In genomic region chr1:230917284-230918135, GRCh38 we compare ENCODE assay signal across 1 cellular context.
TF ChIP-seq lines count a peak whose summit lies in the region.

No MANE protein-coding gene starts in this region.

TF ChIP-seq in K562, 482 proteins besides CTCF, POLR2A, EP300 and RAD21 (continued from another document and continues in another):
- TF ChIP-seq, protein P1, sequence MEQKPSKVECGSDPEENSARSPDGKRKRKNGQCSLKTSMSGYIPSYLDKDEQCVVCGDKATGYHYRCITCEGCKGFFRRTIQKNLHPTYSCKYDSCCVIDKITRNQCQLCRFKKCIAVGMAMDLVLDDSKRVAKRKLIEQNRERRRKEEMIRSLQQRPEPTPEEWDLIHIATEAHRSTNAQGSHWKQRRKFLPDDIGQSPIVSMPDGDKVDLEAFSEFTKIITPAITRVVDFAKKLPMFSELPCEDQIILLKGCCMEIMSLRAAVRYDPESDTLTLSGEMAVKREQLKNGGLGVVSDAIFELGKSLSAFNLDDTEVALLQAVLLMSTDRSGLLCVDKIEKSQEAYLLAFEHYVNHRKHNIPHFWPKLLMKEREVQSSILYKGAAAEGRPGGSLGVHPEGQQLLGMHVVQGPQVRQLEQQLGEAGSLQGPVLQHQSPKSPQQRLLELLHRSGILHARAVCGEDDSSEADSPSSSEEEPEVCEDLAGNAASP (IDR thresholded peaks at IDR 0.05), result no peak
- TF ChIP-seq HNRNPUL1 (IDR thresholded peaks at IDR 0.05; ENCODE audit: low read length) (no peak), ELF1 (tag; IDR thresholded peaks at IDR 0.05) (no peak), DEAF1 (CRISPR knock-in tag; IDR thresholded peaks at IDR 0.05) (peak; percentile 68), FOXJ2 (tag; IDR thresholded peaks at IDR 0.05) (no peak), ZNF561 (CRISPR knock-in tag; conservative IDR thresholded peaks at IDR 0.05) (no peak), MEF2D (tag; conservative IDR thresholded peaks at IDR 0.05; ENCODE audit: low read depth) (no peak), SMAD4 (CRISPR knock-in tag; conservative IDR thresholded peaks at IDR 0.05) (0 out of 2 replicates have a peak, but pooled peaks have one; percentile 28), TCF3 (CRISPR knock-in tag; IDR thresholded peaks at IDR 0.05) (peak; percentile 40; the same call in 1 of the 2 replicates), CXXC5 (CRISPR knock-in tag; IDR thresholded peaks at IDR 0.05) (0 out of 2 replicates have a peak, but pooled peaks have one; percentile 25), MIER1 (IDR thresholded peaks at IDR 0.05; ENCODE audit: low read depth) (no peak), CEBPB (tag; IDR thresholded peaks at IDR 0.05) (no peak), NR2C1 (IDR thresholded peaks at IDR 0.05) (no peak), NR2C1 (tag; IDR thresholded peaks at IDR 0.05) (no peak), LEF1 (IDR thresholded peaks at IDR 0.05) (no peak), DIDO1 (tag; IDR thresholded peaks at IDR 0.05; ENCODE audit: low read depth) (no peak), LCOR (CRISPR knock-in tag; IDR thresholded peaks at IDR 0.05) (no peak), ELK3 (CRISPR knock-in tag; IDR thresholded peaks at IDR 0.05) (no peak), STAT6 (CRISPR knock-in tag; IDR thresholded peaks at IDR 0.05) (0 out of 2 replicates have a peak, but pooled peaks have one; percentile 77), NFIC (IDR thresholded peaks at IDR 0.05) (no peak), STAT5B (CRISPR knock-in tag; IDR thresholded peaks at IDR 0.05) (no peak), RCOR1 (IDR thresholded peaks at IDR 0.05; ENCODE audit: borderline replicate concordance in 1 of 2, low read depth in 2 of 2, low read length in 2 of 2) (0 out of 4 replicates have a peak, but pooled peaks of 1 of the 2 experiments have one; percentile 48), MAX (CRISPR knock-in tag; IDR thresholded peaks at IDR 0.05) (no peak), SP1 (CRISPR knock-in tag; IDR thresholded peaks at IDR 0.05) (0 out of 2 replicates have a peak, but pooled peaks have one; percentile 37), ID3 (CRISPR knock-in tag; IDR thresholded peaks at IDR 0.05) (no peak), ID3 (tag; IDR thresholded peaks at IDR 0.05) (no peak), CBX2 (IDR thresholded peaks at IDR 0.05; ENCODE audit: insufficient read depth, low read length, poor library complexity, severe bottlenecking) (no peak), SMARCC2 (IDR thresholded peaks at IDR 0.05; ENCODE audit: low read depth) (no peak), NFYB (IDR thresholded peaks at IDR 0.05; ENCODE audit: extremely low read depth, insufficient read length) (no peak), JUND (IDR thresholded peaks at IDR 0.05; ENCODE audit: borderline replicate concordance, low read depth, low read length) (0 out of 2 replicates have a peak, but pooled peaks have one; percentile 30), JUND (tag; IDR thresholded peaks at IDR 0.05; ENCODE audit: borderline replicate concordance, low read depth, low read length) (no peak), ETV5 (CRISPR knock-in tag; IDR thresholded peaks at IDR 0.05; ENCODE audit: low read depth) (0 out of 2 replicates have a peak, but pooled peaks have one; percentile 37), ATF6 (CRISPR knock-in tag; IDR thresholded peaks at IDR 0.05) (no peak), SMC3 (conservative IDR thresholded peaks at IDR 0.05; ENCODE audit: insufficient read depth, low read depth, low read length) (peak; percentile 68), ZNF232 (CRISPR knock-in tag; IDR thresholded peaks at IDR 0.05) (no peak), ZSCAN32 (CRISPR knock-in tag; IDR thresholded peaks at IDR 0.05) (no peak), TEAD1 (CRISPR knock-in tag; IDR thresholded peaks at IDR 0.05) (peak; percentile 44 to 49; a peak in 2 of 4 replicates), ESRRB (CRISPR knock-in tag; IDR thresholded peaks at IDR 0.05; ENCODE audit: borderline replicate concordance) (no peak), HMGN3 (IDR thresholded peaks at IDR 0.05; ENCODE audit: borderline replicate concordance, extremely low read depth, insufficient read length, low read depth, low read length) (no peak), FOXK2 (conservative IDR thresholded peaks at IDR 0.05 in 1 of 2, IDR thresholded peaks at IDR 0.05 in 1 of 2; ENCODE audit: low read depth in 2 of 2) (0 out of 4 replicates have a peak, but pooled peaks of 1 of the 2 experiments have one; percentile 28), ZNF431 (CRISPR knock-in tag; IDR thresholded peaks at IDR 0.05) (no peak), GATAD2B (IDR thresholded peaks at IDR 0.05; ENCODE audit: borderline replicate concordance) (no peak; the same call in 1 of the 2 replicates), BHLHE40 (IDR thresholded peaks at IDR 0.05; ENCODE audit: low read length) (no peak), TFAM (CRISPR knock-in tag; conservative IDR thresholded peaks at IDR 0.05) (no peak), ILF3 (IDR thresholded peaks at IDR 0.05; ENCODE audit: borderline replicate concordance) (no peak), ATF2 (CRISPR knock-in tag; IDR thresholded peaks at IDR 0.05) (no peak), ZNF830 (CRISPR knock-in tag; IDR thresholded peaks at IDR 0.05) (no peak), CREB1 (IDR thresholded peaks at IDR 0.05) (no peak), CREB1 (CRISPR knock-in tag; IDR thresholded peaks at IDR 0.05) (no peak)
- TF ChIP-seq, protein P2, sequence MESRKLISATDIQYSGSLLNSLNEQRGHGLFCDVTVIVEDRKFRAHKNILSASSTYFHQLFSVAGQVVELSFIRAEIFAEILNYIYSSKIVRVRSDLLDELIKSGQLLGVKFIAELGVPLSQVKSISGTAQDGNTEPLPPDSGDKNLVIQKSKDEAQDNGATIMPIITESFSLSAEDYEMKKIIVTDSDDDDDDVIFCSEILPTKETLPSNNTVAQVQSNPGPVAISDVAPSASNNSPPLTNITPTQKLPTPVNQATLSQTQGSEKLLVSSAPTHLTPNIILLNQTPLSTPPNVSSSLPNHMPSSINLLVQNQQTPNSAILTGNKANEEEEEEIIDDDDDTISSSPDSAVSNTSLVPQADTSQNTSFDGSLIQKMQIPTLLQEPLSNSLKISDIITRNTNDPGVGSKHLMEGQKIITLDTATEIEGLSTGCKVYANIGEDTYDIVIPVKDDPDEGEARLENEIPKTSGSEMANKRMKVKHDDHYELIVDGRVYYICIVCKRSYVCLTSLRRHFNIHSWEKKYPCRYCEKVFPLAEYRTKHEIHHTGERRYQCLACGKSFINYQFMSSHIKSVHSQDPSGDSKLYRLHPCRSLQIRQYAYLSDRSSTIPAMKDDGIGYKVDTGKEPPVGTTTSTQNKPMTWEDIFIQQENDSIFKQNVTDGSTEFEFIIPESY (CRISPR knock-in tag; IDR thresholded peaks at IDR 0.05), result 0 out of 2 replicates have a peak, but pooled peaks have one; percentile 21
- TF ChIP-seq, protein P3, sequence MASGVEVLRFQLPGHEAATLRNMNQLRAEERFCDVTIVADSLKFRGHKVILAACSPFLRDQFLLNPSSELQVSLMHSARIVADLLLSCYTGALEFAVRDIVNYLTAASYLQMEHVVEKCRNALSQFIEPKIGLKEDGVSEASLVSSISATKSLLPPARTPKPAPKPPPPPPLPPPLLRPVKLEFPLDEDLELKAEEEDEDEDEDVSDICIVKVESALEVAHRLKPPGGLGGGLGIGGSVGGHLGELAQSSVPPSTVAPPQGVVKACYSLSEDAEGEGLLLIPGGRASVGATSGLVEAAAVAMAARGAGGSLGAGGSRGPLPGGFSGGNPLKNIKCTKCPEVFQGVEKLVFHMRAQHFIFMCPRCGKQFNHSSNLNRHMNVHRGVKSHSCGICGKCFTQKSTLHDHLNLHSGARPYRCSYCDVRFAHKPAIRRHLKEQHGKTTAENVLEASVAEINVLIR (CRISPR knock-in tag; IDR thresholded peaks at IDR 0.05), result no peak
- TF ChIP-seq, protein P4, sequence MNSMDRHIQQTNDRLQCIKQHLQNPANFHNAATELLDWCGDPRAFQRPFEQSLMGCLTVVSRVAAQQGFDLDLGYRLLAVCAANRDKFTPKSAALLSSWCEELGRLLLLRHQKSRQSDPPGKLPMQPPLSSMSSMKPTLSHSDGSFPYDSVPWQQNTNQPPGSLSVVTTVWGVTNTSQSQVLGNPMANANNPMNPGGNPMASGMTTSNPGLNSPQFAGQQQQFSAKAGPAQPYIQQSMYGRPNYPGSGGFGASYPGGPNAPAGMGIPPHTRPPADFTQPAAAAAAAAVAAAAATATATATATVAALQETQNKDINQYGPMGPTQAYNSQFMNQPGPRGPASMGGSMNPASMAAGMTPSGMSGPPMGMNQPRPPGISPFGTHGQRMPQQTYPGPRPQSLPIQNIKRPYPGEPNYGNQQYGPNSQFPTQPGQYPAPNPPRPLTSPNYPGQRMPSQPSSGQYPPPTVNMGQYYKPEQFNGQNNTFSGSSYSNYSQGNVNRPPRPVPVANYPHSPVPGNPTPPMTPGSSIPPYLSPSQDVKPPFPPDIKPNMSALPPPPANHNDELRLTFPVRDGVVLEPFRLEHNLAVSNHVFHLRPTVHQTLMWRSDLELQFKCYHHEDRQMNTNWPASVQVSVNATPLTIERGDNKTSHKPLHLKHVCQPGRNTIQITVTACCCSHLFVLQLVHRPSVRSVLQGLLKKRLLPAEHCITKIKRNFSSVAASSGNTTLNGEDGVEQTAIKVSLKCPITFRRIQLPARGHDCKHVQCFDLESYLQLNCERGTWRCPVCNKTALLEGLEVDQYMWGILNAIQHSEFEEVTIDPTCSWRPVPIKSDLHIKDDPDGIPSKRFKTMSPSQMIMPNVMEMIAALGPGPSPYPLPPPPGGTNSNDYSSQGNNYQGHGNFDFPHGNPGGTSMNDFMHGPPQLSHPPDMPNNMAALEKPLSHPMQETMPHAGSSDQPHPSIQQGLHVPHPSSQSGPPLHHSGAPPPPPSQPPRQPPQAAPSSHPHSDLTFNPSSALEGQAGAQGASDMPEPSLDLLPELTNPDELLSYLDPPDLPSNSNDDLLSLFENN (IDR thresholded peaks at IDR 0.05; ENCODE audit: low read depth in 2 of 2, low read length in 2 of 2), result no peak
